In the genomic region with DNA sequence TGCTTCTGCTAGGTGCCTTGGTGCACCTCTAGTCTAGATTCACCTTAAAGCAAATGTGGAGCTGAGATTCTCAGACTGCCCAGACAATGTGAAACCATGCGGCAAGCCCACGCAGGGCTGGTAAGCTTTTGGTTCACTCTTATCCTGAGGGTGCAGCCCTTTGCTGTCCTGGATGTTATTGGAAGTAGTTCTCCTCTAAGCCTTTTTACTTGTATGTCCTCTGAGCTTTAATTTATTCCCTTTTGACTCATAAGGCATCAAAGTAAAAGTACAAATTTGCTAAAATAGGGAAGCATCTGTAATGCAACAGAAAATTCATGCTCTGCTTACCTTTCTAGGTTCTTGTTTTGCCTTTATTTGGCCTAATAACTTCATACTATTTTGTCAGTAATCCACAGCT, we compare ENCODE assay signal across 12 cellular contexts.
A peak's percentile ranks its signal among the peaks of the same experiment; 100 is the strongest.
DNase-seq lines count a peak whose midpoint lies in the region; ATAC-seq and TF ChIP-seq lines count a peak whose summit lies in the region.
"Had no signal": no experiment of that assay in that cellular context is flagged by ENCODE, and none has a peak within 500 bp of the region (broad histone marks: within the 10 kb centered on the region; RNA-seq: fewer than 3 reads in every experiment).

No MANE protein-coding gene starts in this region.

- POLR2A ChIA-PET in activated B cell treated with CpG ODN at 0.5 μM for 24 hours (lab: Charles Lee), result interaction anchor here (1.4 to 1.6 kb wide), 2 partner anchors 9 to 11 kb away, joined by 3 to 14 read pairs; no protein-coding TSS in a partner anchor
- POLR2A ChIA-PET in naive thymus-derived CD4-positive, alpha-beta T cell (lab: Charles Lee), result no interaction called here

- no peaks in the 10 kb centered on the region for H3K9me3 ChIP-seq in naive thymus-derived CD4-positive, alpha-beta T cell (ENCODE audit: control insufficient read depth in 2 of 3, low read length in 3 of 3)
- H3K9me3 ChIP-seq: thoracic aorta had no signal

- H3K4me1 Mint-ChIP-seq in activated B cell treated with CpG ODN at 0.5 μM for 24 hours, result peaks cover 26% of the 10 kb centered on the region
- peaks cover 0 to 2% (median 0%) of the 10 kb centered on the region in 7 donors for H3K4me1 Mint-ChIP-seq in naive thymus-derived CD4-positive, alpha-beta T cell
- H3K4me1 Mint-ChIP-seq in activated naive CD8-positive, alpha-beta T cell treated with anti-CD3 and anti-CD28 coated beads, Interleukin-2, amount 50 U/mL, for 24 hours, result peaks cover 4% of the 10 kb centered on the region

- no peaks in the 10 kb centered on the region for H3K27me3 ChIP-seq in naive thymus-derived CD4-positive, alpha-beta T cell (ENCODE audit: control insufficient read depth in 2 of 2, insufficient read depth in 2 of 2, low read length in 2 of 2)

- H3K36me3 ChIP-seq in naive thymus-derived CD4-positive, alpha-beta T cell (ENCODE audit: control insufficient read depth in 2 of 3, insufficient read depth in 3 of 3, low read length in 3 of 3), result no peaks in the 10 kb centered on the region
- H3K36me3 ChIP-seq: thoracic aorta had no signal

- H3K4me3 Mint-ChIP-seq in activated B cell treated with CpG ODN at 0.5 μM for 24 hours, result peak overlapping the region; percentile 35
- no peak overlapping the region for H3K4me3 Mint-ChIP-seq in naive thymus-derived CD4-positive, alpha-beta T cell
- no peak overlapping the region for H3K4me3 Mint-ChIP-seq in activated naive CD8-positive, alpha-beta T cell treated with anti-CD3 and anti-CD28 coated beads, Interleukin-2, amount 50 U/mL, for 24 hours
- H3K4me3 Mint-ChIP-seq: CD8-positive, alpha-beta T cell; naive thymus-derived CD8-positive, alpha-beta T cell had no signal

- no peaks in the 10 kb centered on the region for H3K4me1 ChIP-seq in naive thymus-derived CD4-positive, alpha-beta T cell (ENCODE audit: control insufficient read depth in 2 of 2, insufficient read depth in 2 of 2, low read length in 2 of 2)

- H3K27ac Mint-ChIP-seq in activated B cell treated with CpG ODN at 0.5 μM for 24 hours, result peak overlapping the region; percentile 32
- H3K27ac Mint-ChIP-seq in naive thymus-derived CD4-positive, alpha-beta T cell, result no peak overlapping the region
- H3K27ac Mint-ChIP-seq in activated naive CD8-positive, alpha-beta T cell treated with anti-CD3 and anti-CD28 coated beads, Interleukin-2, amount 50 U/mL, for 24 hours, result no peak overlapping the region
- H3K27ac Mint-ChIP-seq: CD8-positive, alpha-beta T cell; naive thymus-derived CD8-positive, alpha-beta T cell had no signal

- H3K27me3 Mint-ChIP-seq in activated B cell treated with CpG ODN at 0.5 μM for 24 hours, result no peaks in the 10 kb centered on the region
- H3K27me3 Mint-ChIP-seq in naive thymus-derived CD4-positive, alpha-beta T cell, result peaks cover 0 to 3% (median 0%) of the 10 kb centered on the region in 5 donors
- H3K27me3 Mint-ChIP-seq in activated naive CD8-positive, alpha-beta T cell treated with anti-CD3 and anti-CD28 coated beads, Interleukin-2, amount 50 U/mL, for 24 hours, result no peaks in the 10 kb centered on the region
- H3K27me3 Mint-ChIP-seq: naive thymus-derived CD8-positive, alpha-beta T cell had no signal

- no peak for DNase-seq in activated B cell treated with CpG ODN at 0.5 μM for 24 hours
- no peak for DNase-seq in A172 (ENCODE audit: low spot score)
- no peak for DNase-seq in HK-2 (ENCODE audit: unreplicated experiment)
- DNase-seq in naive thymus-derived CD4-positive, alpha-beta T cell, result no peak
- no peak for DNase-seq in activated naive CD8-positive, alpha-beta T cell treated with anti-CD3 and anti-CD28 coated beads, Interleukin-2, amount 50 U/mL, for 24 hours
- DNase-seq: CD8-positive, alpha-beta T cell; naive thymus-derived CD8-positive, alpha-beta T cell; NCI-H146 had no signal

- no peak for TF ChIP-seq CTCF in activated B cell treated with CpG ODN at 0.5 μM for 24 hours (IDR thresholded peaks at IDR 0.05)

- no peak overlapping the region for H3K4me3 ChIP-seq in naive thymus-derived CD4-positive, alpha-beta T cell (ENCODE audit: low read length)
- H3K4me3 ChIP-seq: thoracic aorta had no signal

- no peak overlapping the region for H3K27ac ChIP-seq in naive thymus-derived CD4-positive, alpha-beta T cell (ENCODE audit: low read depth, low read length)
- H3K27ac ChIP-seq: thoracic aorta had no signal

- intact Hi-C loops in activated B cell treated with CpG ODN at 0.5 μM for 24 hours (cut with micrococcal nuclease), result loop anchor here (1.0 kb wide), 1 partner anchor 8 kb away; no protein-coding TSS in a partner anchor
- intact Hi-C loops in naive thymus-derived CD4-positive, alpha-beta T cell (cut with micrococcal nuclease), result no loop called here

- no peaks in the 10 kb centered on the region for H3K9me3 Mint-ChIP-seq in activated B cell treated with CpG ODN at 0.5 μM for 24 hours
- H3K9me3 Mint-ChIP-seq in naive thymus-derived CD4-positive, alpha-beta T cell, result peaks cover 0 to 8% (median 1%) of the 10 kb centered on the region in 11 donors
- peaks cover 6% of the 10 kb centered on the region for H3K9me3 Mint-ChIP-seq in activated naive CD8-positive, alpha-beta T cell treated with anti-CD3 and anti-CD28 coated beads, Interleukin-2, amount 50 U/mL, for 24 hours
- H3K9me3 Mint-ChIP-seq: CD8-positive, alpha-beta T cell had no signal

- CTCF ChIA-PET in activated B cell treated with CpG ODN at 0.5 μM for 24 hours (lab: Charles Lee), result interaction anchor here (1.6 to 2.6 kb wide), 3 partner anchors 9 to 48 kb away, joined by 4 to 6 read pairs (median 4); no protein-coding TSS in a partner anchor
- CTCF ChIA-PET in naive thymus-derived CD4-positive, alpha-beta T cell (lab: Charles Lee), result interaction anchor here (0.6 kb wide), 1 partner anchor 550 kb away, joined by 3 read pairs; no protein-coding TSS in a partner anchor

- peak; percentile 74 for ATAC-seq in GM18508 (IDR thresholded peaks at IDR 0.05; ENCODE audit: insufficient read depth, unreplicated experiment)
- ATAC-seq in GM21515 (IDR thresholded peaks at IDR 0.05; ENCODE audit: unreplicated experiment), result peak; percentile 72
- ATAC-seq in HG03097 (IDR thresholded peaks at IDR 0.05; ENCODE audit: low FRiP score, unreplicated experiment), result peak; percentile 73
- ATAC-seq in activated B cell treated with CpG ODN at 0.5 μM for 24 hours (ENCODE audit: low read depth), result peak; percentile 50
- ATAC-seq in naive thymus-derived CD4-positive, alpha-beta T cell, result no peak
- ATAC-seq in activated naive CD8-positive, alpha-beta T cell treated with anti-CD3 and anti-CD28 coated beads, Interleukin-2, amount 50 U/mL, for 24 hours, result no peak
- ATAC-seq: CD8-positive, alpha-beta T cell; naive thymus-derived CD8-positive, alpha-beta T cell had no signal

- no peaks in the 10 kb centered on the region for H3K36me3 Mint-ChIP-seq in activated B cell treated with CpG ODN at 0.5 μM for 24 hours (ENCODE audit: low read depth)
- no peaks in the 10 kb centered on the region for H3K36me3 Mint-ChIP-seq in naive thymus-derived CD4-positive, alpha-beta T cell
- no peaks in the 10 kb centered on the region for H3K36me3 Mint-ChIP-seq in activated naive CD8-positive, alpha-beta T cell treated with anti-CD3 and anti-CD28 coated beads, Interleukin-2, amount 50 U/mL, for 24 hours (ENCODE audit: low read depth)
- H3K36me3 Mint-ChIP-seq: CD8-positive, alpha-beta T cell; naive thymus-derived CD8-positive, alpha-beta T cell had no signal

Comparison
In these comparisons a context has a peak if more than half of its experiments do, and no peak if none do; other contexts are left out.
1. ATAC-seq: peak in GM18508 (single experiment), GM21515 (single experiment), HG03097 (single experiment) and activated B cell treated with CpG ODN at 0.5 μM for 24 hours (single experiment); none in naive thymus-derived CD4-positive, alpha-beta T cell (single experiment) and activated naive CD8-positive, alpha-beta T cell treated with anti-CD3 and anti-CD28 coated beads, Interleukin-2, amount 50 U/mL, for 24 hours (single experiment).